In genomic region chr21:34243562-34243961, GRCh38 we compare ENCODE assay signal across 9 cellular contexts.
DNase-seq lines count a peak whose midpoint lies in the region; ATAC-seq, FAIRE-seq and TF ChIP-seq lines count a peak whose summit lies in the region.
"Had no signal": no experiment of that assay in that cellular context is flagged by ENCODE, and none has a peak within 500 bp of the region (broad histone marks: within the 10 kb centered on the region; RNA-seq: fewer than 3 reads in every experiment).

No MANE protein-coding gene starts in this region.

- FAIRE-seq in K562 (lab: Jason Lieb, UNC): no peak
- FAIRE-seq: G401.6 had no signal

- no TSS peak for BruUV-seq in K562 (replicated peaks; lab: Mats Ljungman, UMichigan)

- no peak overlapping the region for H3K4me3 ChIP-seq in K562
- H3K4me3 ChIP-seq in mesendoderm (ENCODE audit: low read length): no peak overlapping the region

- H2BK120ac ChIP-seq in mesendoderm (ENCODE audit: low read depth, low read length): no peak overlapping the region

- no peak overlapping the region for H2AFZ ChIP-seq in K562 (ENCODE audit: low read depth, low read length)

- H2BK15ac ChIP-seq in mesendoderm (replicated peaks; ENCODE audit: low read depth): no peak overlapping the region

- 0% methylated on average over 1 of the region's 1 CpG for WGBS in K562 (ENCODE audit: insufficient coverage, low coverage, missing lambda C conversion rate)
- no CpG with 5 or more reads among the region's 1 CpG for WGBS in mesendoderm (ENCODE audit: extremely low coverage, insufficient coverage, low lambda C conversion rate)

- H3K79me1 ChIP-seq in mesendoderm (ENCODE audit: low read length): no peaks in the 10 kb centered on the region

- H3K23ac ChIP-seq in mesendoderm (ENCODE audit: low read length): no peak overlapping the region

- peaks cover under 1 to 19% of the 10 kb centered on the region in 2 experiments; a peak in 2 of 5 replicates for H3K27me3 ChIP-seq in K562 (ENCODE audit: control insufficient read depth in 2 of 2, insufficient read depth in 2 of 2, low read length in 2 of 2)
- H3K27me3 ChIP-seq in mesendoderm (ENCODE audit: insufficient read depth, low read length, poor library complexity): no peaks in the 10 kb centered on the region

- H3K4me1 ChIP-seq in K562 (replicated peaks in 1 of 2; ENCODE audit: control insufficient read depth in 2 of 2, insufficient read depth in 2 of 2, low read length in 2 of 2) (no peaks in the 10 kb centered on the region), mesendoderm (ENCODE audit: control insufficient read depth, low read depth, low read length) (no peaks in the 10 kb centered on the region)

- H3K36me3 ChIP-seq in K562 (ENCODE audit: control insufficient read depth, insufficient read depth, low read length): no peaks in the 10 kb centered on the region
- H3K36me3 ChIP-seq in mesendoderm (ENCODE audit: control insufficient read depth, insufficient read depth, low read length): no peaks in the 10 kb centered on the region

- H3K27ac ChIP-seq in K562 (ENCODE audit: extremely low read depth, low read depth, low read length) (no peak overlapping the region), mesendoderm (ENCODE audit: low read depth, low read length) (no peak overlapping the region)

- no peak overlapping the region for H2AK5ac ChIP-seq in mesendoderm (ENCODE audit: low read length)

- H3K4me2 ChIP-seq in K562 (ENCODE audit: insufficient read depth, low read length) (no peak overlapping the region), mesendoderm (ENCODE audit: low read length) (no peak overlapping the region)

- no peak overlapping the region for H3K9ac ChIP-seq in K562 (ENCODE audit: insufficient read depth in 1 of 2, low read depth in 2 of 2, low read length in 2 of 2)
- no peak overlapping the region for H3K9ac ChIP-seq in mesendoderm (ENCODE audit: low read length)

- POLR2A ChIA-PET in K562 (lab: Yijun Ruan, JAX): interaction anchor here (0.8 to 1.1 kb wide), 2 partner anchors 22 to 348 kb away, joined by 3 read pairs; no protein-coding TSS in a partner anchor

- H3K18ac ChIP-seq in mesendoderm (ENCODE audit: low read length): no peak overlapping the region

- ATAC-seq in K562 (peak; percentile 54; the same call in 2 of the 3 replicates), GM21529 (IDR thresholded peaks at IDR 0.05; ENCODE audit: unreplicated experiment) (no peak), HG03175 (IDR thresholded peaks at IDR 0.05; ENCODE audit: unreplicated experiment) (no peak)

- TF ChIP-seq RAD21 in K562 (CRISPR knock-in tag; conservative IDR thresholded peaks at IDR 0.05 in 1 of 2, IDR thresholded peaks at IDR 0.05 in 1 of 2): peak; percentile 43 to 74

- H4K5ac ChIP-seq in mesendoderm (ENCODE audit: low read length): no peak overlapping the region

- H3K56ac ChIP-seq in mesendoderm (ENCODE audit: low read length): no peak overlapping the region

- H4K8ac ChIP-seq in mesendoderm (ENCODE audit: low read depth, low read length): no peak overlapping the region

- CTCF ChIA-PET in K562 (lab: Yijun Ruan, JAX; ENCODE audit: low intra/inter-chr PET ratio): interaction anchor here (0.6 to 1.4 kb wide), 2 partner anchors 30 to 320 kb away, joined by 3 to 11 read pairs; no protein-coding TSS in a partner anchor

- TF ChIP-seq CTCF in K562 (IDR thresholded peaks at IDR 0.05 in 2 of 3, conservative IDR thresholded peaks at IDR 0.05 in 1 of 3; ENCODE audit: insufficient read depth in 2 of 3, low read depth in 1 of 3, low read length in 3 of 3): peak; percentile 58 to 62 (median 60)

- H3K4ac ChIP-seq in mesendoderm (ENCODE audit: low read depth, low read length): no peak overlapping the region

- intact Hi-C loops in K562 (cut with micrococcal nuclease): loop anchor here (5.0 kb wide), 1 partner anchor 321 kb away; no protein-coding TSS in a partner anchor

- in situ Hi-C loops in K562 (cut with MboI): no loop called here

- H3K79me2 ChIP-seq in K562 (ENCODE audit: control insufficient read depth, insufficient read depth, low read length) (no peaks in the 10 kb centered on the region), mesendoderm (ENCODE audit: control insufficient read depth, insufficient read depth, low read length) (no peaks in the 10 kb centered on the region)

- H4K20me1 ChIP-seq in K562 (replicated peaks; ENCODE audit: control insufficient read depth, insufficient read depth, low read length): no peaks in the 10 kb centered on the region

- H3K9me3 ChIP-seq in K562 (replicated peaks; ENCODE audit: control insufficient read depth, insufficient read depth, low read depth, low read length): no peaks in the 10 kb centered on the region; the same call in 1 of the 2 replicates

- TF ChIP-seq EP300 in K562 (IDR thresholded peaks at IDR 0.05; ENCODE audit: low read length): no peak

- peak; percentile 0 to 9 for DNase-seq in SHP77 (lab: John Stamatoyannopoulos, UW)
- no peak for DNase-seq in SHP77 treated with DMSO at 0.1 percent for 48 hours (lab: John Stamatoyannopoulos, UW)
- peak; percentile 1 for DNase-seq in NCI-H460 (ENCODE audit: extremely low read depth, low read depth)
- peak in 2 of 4 experiments; percentile 35 to 36 for DNase-seq in K562 (ENCODE audit: extremely low read depth in 1 of 4, low spot score in 3 of 4)
- peak; percentile 61 for DNase-seq in mesendoderm
- DNase-seq in NCI-H2227 (lab: John Stamatoyannopoulos, UW; ENCODE audit: unreplicated experiment): no peak

- H3K9me1 ChIP-seq in K562 (ENCODE audit: control insufficient read depth, insufficient read depth, low read length): no peaks in the 10 kb centered on the region

- TF ChIP-seq POLR2A in K562 (conservative IDR thresholded peaks at IDR 0.05): no peak

- H2BK5ac ChIP-seq in mesendoderm (ENCODE audit: low read length): no peak overlapping the region

TF ChIP-seq in K562, 482 proteins besides CTCF, POLR2A, EP300 and RAD21 (continues in another document):
- TF ChIP-seq CHD1 (IDR thresholded peaks at IDR 0.05; ENCODE audit: low read length) (no peak), RUNX1 (IDR thresholded peaks at IDR 0.05; ENCODE audit: low read depth) (no peak), ZNF41 (CRISPR knock-in tag; conservative IDR thresholded peaks at IDR 0.05) (no peak), SMC3 (conservative IDR thresholded peaks at IDR 0.05; ENCODE audit: insufficient read depth, low read depth, low read length) (peak; percentile 59), NR3C1 (CRISPR knock-in tag; IDR thresholded peaks at IDR 0.05) (no peak), CTCFL (IDR thresholded peaks at IDR 0.05; ENCODE audit: borderline replicate concordance, insufficient read depth, low read depth, low read length, poor library complexity, severe bottlenecking) (peak; percentile 6), ARID3A (IDR thresholded peaks at IDR 0.05; ENCODE audit: borderline replicate concordance, low read depth, low read length) (no peak)
- TF ChIP-seq, protein P1, sequence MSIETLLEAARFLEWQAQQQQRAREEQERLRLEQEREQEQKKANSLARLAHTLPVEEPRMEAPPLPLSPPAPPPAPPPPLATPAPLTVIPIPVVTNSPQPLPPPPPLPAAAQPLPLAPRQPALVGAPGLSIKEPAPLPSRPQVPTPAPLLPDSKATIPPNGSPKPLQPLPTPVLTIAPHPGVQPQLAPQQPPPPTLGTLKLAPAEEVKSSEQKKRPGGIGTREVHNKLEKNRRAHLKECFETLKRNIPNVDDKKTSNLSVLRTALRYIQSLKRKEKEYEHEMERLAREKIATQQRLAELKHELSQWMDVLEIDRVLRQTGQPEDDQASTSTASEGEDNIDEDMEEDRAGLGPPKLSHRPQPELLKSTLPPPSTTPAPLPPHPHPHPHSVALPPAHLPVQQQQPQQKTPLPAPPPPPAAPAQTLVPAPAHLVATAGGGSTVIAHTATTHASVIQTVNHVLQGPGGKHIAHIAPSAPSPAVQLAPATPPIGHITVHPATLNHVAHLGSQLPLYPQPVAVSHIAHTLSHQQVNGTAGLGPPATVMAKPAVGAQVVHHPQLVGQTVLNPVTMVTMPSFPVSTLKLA (conservative IDR thresholded peaks at IDR 0.05): no peak

Comparison
In these comparisons a context has a peak if more than half of its experiments do, and no peak if none do; other contexts are left out.
1. DNase-seq: peak in SHP77 (2 of 2), NCI-H460 (single experiment) and mesendoderm (single experiment); none in SHP77 treated with DMSO at 0.1 percent for 48 hours (single experiment) and NCI-H2227 (single experiment).